In the genomic region with DNA sequence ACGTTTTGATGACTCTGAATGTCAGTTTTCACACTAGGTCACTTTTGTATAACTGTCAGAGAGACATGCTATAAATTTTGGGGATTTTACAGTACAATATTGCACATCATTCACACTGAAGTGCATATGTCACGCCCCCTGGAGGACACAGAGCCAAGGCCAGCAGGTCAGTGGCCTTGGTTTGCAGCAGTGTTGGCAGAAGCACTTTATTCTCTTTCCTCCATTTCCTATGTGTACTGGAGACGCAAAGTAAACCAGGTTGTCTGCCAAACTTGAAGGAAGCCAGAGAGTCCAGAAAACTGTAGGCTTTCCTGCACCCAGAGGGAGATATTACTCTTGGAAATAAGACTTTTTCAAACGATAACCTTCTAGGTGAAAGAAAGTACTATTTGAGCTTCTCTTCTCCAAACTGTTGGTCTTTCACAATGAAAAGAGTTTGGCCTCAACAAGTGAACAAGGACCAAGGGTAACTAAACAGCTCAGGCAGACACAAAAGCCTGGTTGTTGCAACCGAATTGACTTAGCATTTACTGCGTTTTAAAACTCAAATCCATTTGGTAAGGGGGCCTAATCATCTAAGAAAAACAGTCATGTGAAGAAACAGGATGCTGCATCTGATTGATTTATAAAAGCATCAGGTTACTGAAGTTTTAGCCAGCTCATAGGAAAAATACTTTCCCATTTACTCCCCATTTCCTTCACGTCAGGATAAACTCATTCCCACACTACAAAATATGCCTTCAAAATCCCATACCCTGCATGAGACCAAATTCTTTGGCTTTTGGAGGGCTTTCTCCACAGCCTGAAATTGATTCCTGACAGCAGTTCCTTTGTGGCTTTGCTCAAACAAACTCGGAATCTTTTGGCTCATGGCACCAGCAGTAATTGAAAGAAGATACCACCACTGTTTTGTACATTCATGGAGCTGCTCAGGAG, we compare ENCODE assay signal across 1 cellular context.
TF ChIP-seq lines count a peak whose summit lies in the region.

No MANE protein-coding gene starts in this region.

TF ChIP-seq in HCT116, 20 proteins besides CTCF, POLR2A, EP300 and RAD21 (continued from another document):
- TF ChIP-seq SIN3A (IDR thresholded peaks at IDR 0.05; ENCODE audit: low read depth): no peak
- TF ChIP-seq TCF7L2 (IDR thresholded peaks at IDR 0.05; ENCODE audit: borderline replicate concordance, extremely low read depth, insufficient read depth, insufficient read length): no peak
- no peak for TF ChIP-seq YY1 (IDR thresholded peaks at IDR 0.05; ENCODE audit: extremely low read depth, insufficient replicate concordance, low read depth, low read length)
- TF ChIP-seq JUND (IDR thresholded peaks at IDR 0.05): no peak
- TF ChIP-seq, protein P1, sequence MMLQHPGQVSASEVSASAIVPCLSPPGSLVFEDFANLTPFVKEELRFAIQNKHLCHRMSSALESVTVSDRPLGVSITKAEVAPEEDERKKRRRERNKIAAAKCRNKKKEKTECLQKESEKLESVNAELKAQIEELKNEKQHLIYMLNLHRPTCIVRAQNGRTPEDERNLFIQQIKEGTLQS (IDR thresholded peaks at IDR 0.05): no peak
